15 cellular contexts compared by ENCODE assay signal in genomic region chr2:74095629-74096028, GRCh38.
"Had no signal": no experiment of that assay in that cellular context is flagged by ENCODE, and none has a peak within 500 bp of the region (broad histone marks: within the 10 kb centered on the region; RNA-seq: fewer than 3 reads in every experiment).

No MANE protein-coding gene starts in this region.

- H3K4me1 ChIP-seq: esophagus muscularis mucosa, SJCRH30 had no signal

- H3K27ac ChIP-seq: esophagus muscularis mucosa, ovary, SJCRH30, suprapubic skin had no signal

- H3K4me1 Mint-ChIP-seq: activated naive CD4-positive, alpha-beta T cell treated with anti-CD3 and anti-CD28 coated beads, Interleukin-2, amount 50 U/mL, for 24 hours had no signal

- H3K36me3 ChIP-seq: ovary had no signal

- H3K9me3 Mint-ChIP-seq: activated naive CD4-positive, alpha-beta T cell treated with anti-CD3 and anti-CD28 coated beads, Interleukin-2, amount 50 U/mL, for 24 hours; WTC11 had no signal

- H3K9me3 ChIP-seq: esophagus muscularis mucosa, ovary, SJCRH30, suprapubic skin had no signal

- H3K27me3 Mint-ChIP-seq: activated naive CD4-positive, alpha-beta T cell treated with anti-CD3 and anti-CD28 coated beads, Interleukin-2, amount 50 U/mL, for 24 hours; naive thymus-derived CD4-positive, alpha-beta T cell had no signal

- H3K27me3 ChIP-seq: esophagus muscularis mucosa, ovary, SJCRH30, suprapubic skin had no signal

- H3K4me3 ChIP-seq: esophagus muscularis mucosa, ovary, SJCRH30, suprapubic skin had no signal

- ATAC-seq: naive thymus-derived CD4-positive, alpha-beta T cell; WTC11 had no signal

- H3K27ac Mint-ChIP-seq: WTC11 had no signal

- DNase-seq: activated CD4-positive, alpha-beta T cell treated with anti-CD3 and anti-CD28 coated beads for 48 hours; activated T-cell treated with anti-CD3 and anti-CD28 coated beads for 4 hours; amniotic stem cell; hypothalamus; naive thymus-derived CD4-positive, alpha-beta T cell; ovary; retina; SJCRH30; stimulated activated CD4-positive, alpha-beta T cell treated with anti-CD3 and anti-CD28 coated beads, Interleukin-2, amount 100 ng/mL, for 48 hours; stimulated activated naive CD4-positive, alpha-beta T cell treated with Interleukin-2 at 50 U/mL for 16 hours; SW 1271 had no signal

- H3K4me3 Mint-ChIP-seq: activated naive CD4-positive, alpha-beta T cell treated with anti-CD3 and anti-CD28 coated beads, Interleukin-2, amount 50 U/mL, for 24 hours; naive thymus-derived CD4-positive, alpha-beta T cell; WTC11 had no signal
